24 cellular contexts compared by ENCODE assay signal in the genomic region with DNA sequence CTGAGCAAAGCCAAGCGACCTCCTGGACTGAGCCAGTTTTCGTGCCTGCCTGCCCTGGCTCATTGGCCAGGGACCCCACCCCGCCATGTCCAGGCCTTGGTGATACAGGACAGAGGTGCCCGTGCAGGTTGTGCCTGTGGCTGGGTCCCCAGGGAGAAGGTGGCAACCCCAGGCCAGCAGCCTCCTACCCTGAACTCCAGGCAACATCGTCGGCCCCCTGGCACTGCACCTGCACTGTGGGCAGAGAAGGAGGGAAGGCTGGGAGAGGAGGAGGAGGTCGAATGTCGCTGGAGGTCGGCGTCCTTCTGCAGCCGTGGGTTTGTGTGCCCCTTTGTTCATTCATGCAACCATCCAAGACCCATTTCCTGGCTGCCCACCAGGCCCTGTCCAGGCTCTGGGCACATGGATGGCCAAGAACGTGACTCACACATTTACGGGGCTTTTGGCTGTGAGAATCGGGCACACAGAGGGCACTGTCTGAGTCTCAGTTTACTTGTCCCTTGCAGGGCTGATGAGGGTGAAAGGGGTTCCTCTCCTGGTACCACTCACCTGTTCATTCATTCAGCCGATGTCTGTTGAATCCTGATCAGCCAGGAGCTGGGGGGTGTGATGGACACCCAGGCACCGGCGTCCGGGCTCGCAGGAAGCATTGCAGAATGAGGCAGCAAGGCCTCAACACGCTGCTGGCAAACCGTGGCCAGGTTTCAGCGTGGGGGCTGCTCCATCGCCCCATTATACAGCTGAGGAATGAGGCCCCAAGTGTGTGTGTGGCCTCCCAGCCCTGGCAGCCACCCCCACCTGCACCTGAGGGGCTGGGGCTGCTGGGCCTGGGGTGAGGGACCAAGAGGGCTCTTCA. TPM values are rescaled to one million over a fixed set of nuclear protein-coding genes. Genes with fewer than 3 reads are reported as not detected.
"Had no signal": no experiment of that assay in that cellular context is flagged by ENCODE, and none has a peak within 500 bp of the region (broad histone marks: within the 10 kb centered on the region; RNA-seq: fewer than 3 reads in every experiment).

No MANE protein-coding gene starts in this region.

- H3K4me1 ChIP-seq: upper lobe of right lung had no signal

- H3K9me3 ChIP-seq: right atrium auricular region, tibial artery, upper lobe of right lung had no signal

- H3K27me3 ChIP-seq: right atrium auricular region, upper lobe of right lung had no signal

- ATAC-seq: left colon; left ventricle myocardium superior; naive thymus-derived CD4-positive, alpha-beta T cell; stimulated activated naive CD8-positive, alpha-beta T cell treated with anti-CD3 and anti-CD28 coated beads, Interleukin-15, Interleukin-2, amounts not matched to agents 100 U/mL and 50 U/mL, for 24 hours; upper lobe of right lung had no signal

- H3K36me3 Mint-ChIP-seq: naive thymus-derived CD4-positive, alpha-beta T cell had no signal

- H3K27ac ChIP-seq: coronary artery, right atrium auricular region, tibial artery, upper lobe of right lung had no signal

- DNase-seq: effector CD4-positive, alpha-beta T cell; foreskin melanocyte; head of caudate nucleus; hippocampal formation; left colon; left ventricle myocardium superior; mesenchymal stem cell; naive thymus-derived CD4-positive, alpha-beta T cell; posterior cingulate gyrus; stimulated activated CD4-positive, alpha-beta T cell treated with anti-CD3 and anti-CD28 coated beads, Interleukin-2, amount 100 ng/mL, for 48 hours; stimulated activated naive CD8-positive, alpha-beta T cell treated with anti-CD3 and anti-CD28 coated beads, Interleukin-15, Interleukin-2, amounts not matched to agents 100 U/mL and 50 U/mL, for 24 hours; tibial artery; upper lobe of right lung had no signal

- H3K4me2 ChIP-seq: smooth muscle cell had no signal

- H3K4me3 Mint-ChIP-seq: naive thymus-derived CD4-positive, alpha-beta T cell had no signal

- H3K4me3 ChIP-seq: coronary artery, lung, right atrium auricular region, smooth muscle cell, tibial artery, upper lobe of right lung had no signal

- H3K9me3 Mint-ChIP-seq: naive thymus-derived CD4-positive, alpha-beta T cell had no signal

- H3K36me3 ChIP-seq: right atrium auricular region, tibial artery, upper lobe of right lung had no signal

RNA-seq across cellular contexts. Expression of a gene that starts 2.3 kb away (rescaled TPM):
- total RNA-seq: chondrocyte; dermis microvascular lymphatic vessel endothelial cell; kidney epithelial cell; left ventricle myocardium superior; mononuclear cell; naive thymus-derived CD4-positive, alpha-beta T cell; osteocyte; right atrium auricular region; temporal lobe had no signal
- polyA plus RNA-seq: naive thymus-derived CD4-positive, alpha-beta T cell; neural cell; smooth muscle cell had no signal

RNA-seq across cellular contexts. Expression of a gene that starts 46.1 kb away (rescaled TPM):
- total RNA-seq: chondrocyte; dermis microvascular lymphatic vessel endothelial cell; kidney epithelial cell; left colon; mononuclear cell; naive thymus-derived CD4-positive, alpha-beta T cell; osteocyte; temporal lobe had no signal
- polyA plus RNA-seq: naive thymus-derived CD4-positive, alpha-beta T cell; neural cell had no signal
